In genomic region chr12:53252349-53252916, GRCh38 we compare ENCODE assay signal across 9 cellular contexts. TPM values are rescaled to one million over a fixed set of nuclear protein-coding genes. Genes with fewer than 3 reads are reported as not detected.
DNase-seq lines count a peak whose midpoint lies in the region; ATAC-seq and TF ChIP-seq lines count a peak whose summit lies in the region.
"Had no signal": no experiment of that assay in that cellular context is flagged by ENCODE, and none has a peak within 500 bp of the region (broad histone marks: within the 10 kb centered on the region; RNA-seq: fewer than 3 reads in every experiment).

No MANE protein-coding gene starts in this region.

- peak overlapping the region; percentile 96 for H3K4me2 ChIP-seq in HCT116 (ENCODE audit: low read length)

- TF ChIP-seq RAD21 in HCT116 (IDR thresholded peaks at IDR 0.05; ENCODE audit: low read depth) = no peak

- H3K9me3 ChIP-seq in HCT116 (ENCODE audit: control insufficient read depth in 1 of 2, insufficient read depth in 1 of 2, low read depth in 1 of 2, low read length in 2 of 2) (no peaks in the 10 kb centered on the region), prostate gland (no peaks in the 10 kb centered on the region)

- peak overlapping the region; percentile 90 for H3K4me3 ChIP-seq in ACC112 (ENCODE audit: low read depth, low read length)
- peak overlapping the region; percentile 91 to 97 for H3K4me3 ChIP-seq in HCT116 (replicated peaks in 1 of 2; ENCODE audit: low read depth in 1 of 2, low read length in 2 of 2)
- peak overlapping the region; percentile 81 to 87 for H3K4me3 ChIP-seq in prostate gland

- WGBS in prostate gland = 3% methylated on average over 19 of the region's 19 CpGs

- CTCF ChIA-PET in HCT116 (lab: Charles Lee) = interaction anchor here (1.1 to 2.0 kb wide), 3 partner anchors 14 to 69 kb away, joined by 3 to 22 read pairs (median 4); partner anchors contain the start of gene AAAS
- CTCF ChIA-PET in activated CD4-positive, alpha-beta memory T cell treated with anti-CD3 and anti-CD28 coated beads for 36 hours (lab: Charles Lee) = interaction anchor here (0.9 to 5.1 kb wide), 9 partner anchors 13 to 198 kb away, joined by 4 to 164 read pairs (median 6); partner anchors contain the start of genes AAAS and ESPL1

- no peaks in the 10 kb centered on the region for H3K9me2 ChIP-seq in HCT116 (ENCODE audit: insufficient read depth)

- H3K27ac Mint-ChIP-seq in activated CD4-positive, alpha-beta memory T cell treated with anti-CD3 and anti-CD28 coated beads for 36 hours = peak overlapping the region; percentile 89
- peak overlapping the region; percentile 94 for H3K27ac Mint-ChIP-seq in glutamatergic neuron (ENCODE audit: unreplicated experiment)

- peaks cover 40% of the 10 kb centered on the region for H3K4me1 Mint-ChIP-seq in activated CD4-positive, alpha-beta memory T cell treated with anti-CD3 and anti-CD28 coated beads for 36 hours (ENCODE audit: low read depth)
- H3K4me1 Mint-ChIP-seq in glutamatergic neuron (ENCODE audit: low read depth, unreplicated experiment) = no peaks in the 10 kb centered on the region

- no peaks in the 10 kb centered on the region for H3K27me3 ChIP-seq in ACC112 (ENCODE audit: insufficient read depth, low read length)
- no peaks in the 10 kb centered on the region for H3K27me3 ChIP-seq in HCT116 (ENCODE audit: insufficient read depth, low read length)
- no peaks in the 10 kb centered on the region for H3K27me3 ChIP-seq in prostate gland (replicated peaks; ENCODE audit: insufficient read depth)

- H3K27me3 Mint-ChIP-seq in activated CD4-positive, alpha-beta memory T cell treated with anti-CD3 and anti-CD28 coated beads for 36 hours = no peaks in the 10 kb centered on the region
- H3K27me3 Mint-ChIP-seq in glutamatergic neuron (ENCODE audit: unreplicated experiment) = peaks cover 14% of the 10 kb centered on the region

- H3K36me3 ChIP-seq in ACC112 (ENCODE audit: insufficient read depth, low read length) (no peaks in the 10 kb centered on the region), HCT116 (ENCODE audit: control insufficient read depth in 1 of 2, insufficient read depth in 2 of 2, low read length in 2 of 2) (peaks cover 0 to 2% of the 10 kb centered on the region in 2 experiments; a peak in 2 of 4 replicates), prostate gland (peaks cover 0 to 5% of the 10 kb centered on the region in 2 donors)

- H3K36me3 Mint-ChIP-seq in activated CD4-positive, alpha-beta memory T cell treated with anti-CD3 and anti-CD28 coated beads for 36 hours = peaks cover 6% of the 10 kb centered on the region
- H3K36me3 Mint-ChIP-seq in glutamatergic neuron (ENCODE audit: unreplicated experiment) = peaks cover 5% of the 10 kb centered on the region

- H3K27ac ChIP-seq in ACC112 (ENCODE audit: low read depth, low read length) (peak overlapping the region; percentile 62), HCT116 (ENCODE audit: low read depth, low read length) (peak overlapping the region; percentile 85), prostate gland (peak overlapping the region; percentile 85 to 96)

- H2AFZ ChIP-seq in ACC112 (ENCODE audit: low read length, unreplicated experiment) (peak overlapping the region; percentile 94), HCT116 (ENCODE audit: low read depth, low read length, poor library complexity, severe bottlenecking) (no peak overlapping the region)

- H3K4me3 Mint-ChIP-seq in activated CD4-positive, alpha-beta memory T cell treated with anti-CD3 and anti-CD28 coated beads for 36 hours = peak overlapping the region; percentile 97
- H3K4me3 Mint-ChIP-seq in glutamatergic neuron (ENCODE audit: unreplicated experiment) = peak overlapping the region; percentile 99

- no peak for TF ChIP-seq CTCF in HCT116 (IDR thresholded peaks at IDR 0.05 in 2 of 3, conservative IDR thresholded peaks at IDR 0.05 in 1 of 3; ENCODE audit: borderline replicate concordance in 1 of 3, insufficient read depth in 1 of 3, low read depth in 2 of 3, low read length in 2 of 3)
- TF ChIP-seq CTCF in glutamatergic neuron (IDR thresholded peaks at IDR 0.05; ENCODE audit: partially characterized antibody, unreplicated experiment) = no peak
- TF ChIP-seq CTCF in prostate gland (IDR thresholded peaks at IDR 0.05) = no peak

- H4K20me1 ChIP-seq in HCT116 (ENCODE audit: insufficient read depth) = no peaks in the 10 kb centered on the region

- no TSS peak for BruUV-seq in HCT116 (replicated peaks; lab: Mats Ljungman, UMichigan)

- TF ChIP-seq POLR2A in HCT116 (IDR thresholded peaks at IDR 0.05; ENCODE audit: borderline replicate concordance, extremely low read depth, insufficient read depth, insufficient read length) (no peak), prostate gland (IDR thresholded peaks at IDR 0.05) (no peak)

- RAD21 ChIA-PET in HCT116 (lab: Charles Lee; ENCODE audit: low non-redundant PET in 1 of 2, low total read pairs in 2 of 2, uncharacterized antibody in 2 of 2, unreplicated experiment in 2 of 2) = interaction anchor here in 1 of 2 experiments (1.9 kb wide), 1 partner anchor 40 kb away, joined by 8 read pairs; no protein-coding TSS in a partner anchor

- H3K4me1 ChIP-seq in ACC112 (ENCODE audit: control insufficient read depth, insufficient read depth, low read length, unreplicated experiment) (peaks cover 11% of the 10 kb centered on the region), HCT116 (ENCODE audit: control insufficient read depth in 1 of 2, insufficient read depth in 2 of 2, low read length in 2 of 2) (peaks cover 15 to 23% of the 10 kb centered on the region in 2 experiments), prostate gland (replicated peaks) (peaks cover 24% of the 10 kb centered on the region)

- intact Hi-C loops in HCT116 (cut with micrococcal nuclease) = loop anchor here (2.0 kb wide), 1 partner anchor 20 kb away; the partner anchor contains the start of gene RARG
- intact Hi-C loops in activated CD4-positive, alpha-beta memory T cell treated with anti-CD3 and anti-CD28 coated beads for 36 hours (cut with micrococcal nuclease) = loop anchor here (1.0 to 5.0 kb wide), 2 partner anchors 15 to 45 kb away; partner anchors contain the start of genes MYG1 and PFDN5
- intact Hi-C loops in prostate gland (cut with DNase I) = loop anchor here (5.0 kb wide), 1 partner anchor 45 kb away; the partner anchor contains the start of genes MYG1 and PFDN5

- peak; percentile 41 for ATAC-seq in HCT116
- no peak for ATAC-seq in HG02642 (IDR thresholded peaks at IDR 0.05; ENCODE audit: poor library complexity, unreplicated experiment)
- ATAC-seq in GM18511 (IDR thresholded peaks at IDR 0.05; ENCODE audit: unreplicated experiment) = no peak

- H3K9ac ChIP-seq in HCT116 (ENCODE audit: low read length) = peak overlapping the region; percentile 94

- no peak for DNase-seq in HCT116 (ENCODE audit: low read depth, low spot score)
- DNase-seq in activated CD4-positive, alpha-beta memory T cell treated with anti-CD3 and anti-CD28 coated beads for 36 hours = peak; percentile 31
- DNase-seq in glutamatergic neuron = no peak
- DNase-seq in prostate gland (ENCODE audit: low spot score) = peak; percentile 87
- no peak for DNase-seq in activated gamma-delta T cell treated with Interleukin-2 at 50 U/mL for 16 hours

- POLR2A ChIA-PET in HCT116 (lab: Charles Lee) = interaction anchor here (1.2 kb wide), 1 partner anchor 189 kb away, joined by 3 read pairs; the partner anchor contains the start of gene PRR13
- POLR2A ChIA-PET in activated CD4-positive, alpha-beta memory T cell treated with anti-CD3 and anti-CD28 coated beads for 36 hours (lab: Charles Lee) = interaction anchor here (0.9 to 2.0 kb wide), 7 partner anchors 8 to 72 kb away, joined by 3 to 9 read pairs (median 4); partner anchors contain the start of gene ZNF740

- H3K9me3 Mint-ChIP-seq in activated CD4-positive, alpha-beta memory T cell treated with anti-CD3 and anti-CD28 coated beads for 36 hours = no peaks in the 10 kb centered on the region
- peaks cover 5% of the 10 kb centered on the region for H3K9me3 Mint-ChIP-seq in glutamatergic neuron (ENCODE audit: unreplicated experiment)

- peaks cover 17% of the 10 kb centered on the region for H3K79me2 ChIP-seq in ACC112 (ENCODE audit: control insufficient read depth, insufficient read depth, low read length, unreplicated experiment)
- peaks cover 11% of the 10 kb centered on the region; the same call in 1 of the 2 replicates for H3K79me2 ChIP-seq in HCT116 (ENCODE audit: insufficient read depth, low read length)

TF ChIP-seq in HCT116, 20 proteins besides CTCF, POLR2A, EP300 and RAD21:
- TF ChIP-seq ZFX (IDR thresholded peaks at IDR 0.05) (peak; percentile 71; the same call in 1 of the 2 replicates), JUND (IDR thresholded peaks at IDR 0.05) (no peak), CBX3 (IDR thresholded peaks at IDR 0.05; ENCODE audit: low read depth) (no peak), CEBPB (IDR thresholded peaks at IDR 0.05; ENCODE audit: low read depth) (no peak)

RNA-seq across cellular contexts. Expression of gene ESPL1, which starts 15.7 kb away (rescaled TPM):
- total RNA-seq in HCT116 (2021; ENCODE audit: unreplicated experiment) (50.3 TPM), glutamatergic neuron (ENCODE audit: unreplicated experiment) (5.1 TPM), prostate gland (1 to 10 TPM in 1 of 2 donors, under 1 TPM in 1; 0.55 to 6.1 TPM)
- 33.9 and 36.7 TPM in 2 replicates for polyA plus RNA-seq in HCT116 (2012)
- 10 to 100 TPM; 70.0 to 77.2 TPM for total RNA-seq in activated CD4-positive, alpha-beta memory T cell treated with anti-CD3 and anti-CD28 coated beads for 36 hours

RNA-seq across cellular contexts. Expression of gene RARG, which starts 20.4 kb away (rescaled TPM):
- total RNA-seq in HCT116 (2021; ENCODE audit: unreplicated experiment) = 68.9 TPM
- polyA plus RNA-seq in HCT116 (2012) = 50.8 and 54.4 TPM in 2 replicates
- 10 to 100 TPM; 21.8 to 25.2 TPM for total RNA-seq in activated CD4-positive, alpha-beta memory T cell treated with anti-CD3 and anti-CD28 coated beads for 36 hours
- total RNA-seq in glutamatergic neuron (ENCODE audit: unreplicated experiment) = 0.27 TPM
- 10 to 100 TPM; 28.9 to 30.4 TPM for total RNA-seq in prostate gland

RNA-seq across cellular contexts. Expression of gene PFDN5, which starts 42.9 kb away (rescaled TPM):
- total RNA-seq in HCT116 (2021; ENCODE audit: unreplicated experiment) (318 TPM), glutamatergic neuron (ENCODE audit: unreplicated experiment) (292 TPM), prostate gland (100 to 1,000 TPM; 552 to 673 TPM)
- 540 and 548 TPM in 2 replicates for polyA plus RNA-seq in HCT116 (2012)
- total RNA-seq in activated CD4-positive, alpha-beta memory T cell treated with anti-CD3 and anti-CD28 coated beads for 36 hours = 100 to 1,000 TPM; 354 to 359 TPM

RNA-seq across cellular contexts. Expression of gene ITGB7, which starts 45.4 kb away (rescaled TPM):
- total RNA-seq in HCT116 (2021; ENCODE audit: unreplicated experiment) (1.9 TPM), glutamatergic neuron (ENCODE audit: unreplicated experiment) (not detected), prostate gland (1 to 10 TPM; 1.2 to 1.7 TPM)
- 0.33 and 0.47 TPM in 2 replicates for polyA plus RNA-seq in HCT116 (2012)
- total RNA-seq in activated CD4-positive, alpha-beta memory T cell treated with anti-CD3 and anti-CD28 coated beads for 36 hours = 100 to 1,000 TPM; 168 to 169 TPM
- total RNA-seq: glomerular endothelial cell had no signal

RNA-seq across cellular contexts. Expression of gene MYG1, which starts 47.1 kb away (rescaled TPM):
- total RNA-seq in HCT116 (2021; ENCODE audit: unreplicated experiment) = 104 TPM
- 101 and 106 TPM in 2 replicates for polyA plus RNA-seq in HCT116 (2012)
- 10 to 100 TPM; 77.9 to 82.5 TPM for total RNA-seq in activated CD4-positive, alpha-beta memory T cell treated with anti-CD3 and anti-CD28 coated beads for 36 hours
- total RNA-seq in glutamatergic neuron (ENCODE audit: unreplicated experiment) = 66.1 TPM
- total RNA-seq in prostate gland = 10 to 100 TPM; 48.1 to 75.4 TPM

Comparison
In these comparisons a context has a peak if more than half of its experiments do, and no peak if none do; other contexts are left out.
1. DNase-seq: peak in activated CD4-positive, alpha-beta memory T cell treated with anti-CD3 and anti-CD28 coated beads for 36 hours (single experiment) and prostate gland (single experiment); none in HCT116 (single experiment), glutamatergic neuron (single experiment) and activated gamma-delta T cell treated with Interleukin-2 at 50 U/mL for 16 hours (single experiment).
2. RNA of gene RARG, which starts 20.4 kb away (total RNA-seq): 68.9 TPM in HCT116 (single experiment), 28.9 to 30.4 TPM in prostate gland and 21.8 to 25.2 TPM in activated CD4-positive, alpha-beta memory T cell treated with anti-CD3 and anti-CD28 coated beads for 36 hours; 0.27 TPM in glutamatergic neuron (single experiment); every median in the first group is over 10 times any median in the second.
3. Peak in every context shown above with its lines, with median percentiles within 50 percentile points of each other: H3K27ac ChIP-seq and H3K4me3 ChIP-seq.